ENCODE assay signal across 19 cellular contexts in genomic region chr10:11707936-11708335, GRCh38. TPM values are rescaled to one million over a fixed set of nuclear protein-coding genes. Genes with fewer than 3 reads are reported as not detected.
DNase-seq lines count a peak whose midpoint lies in the region; ATAC-seq, FAIRE-seq and TF ChIP-seq lines count a peak whose summit lies in the region.
"Had no signal": no experiment of that assay in that cellular context is flagged by ENCODE, and none has a peak within 500 bp of the region (broad histone marks: within the 10 kb centered on the region; RNA-seq: fewer than 3 reads in every experiment).

No MANE protein-coding gene starts in this region.

- H3K23ac ChIP-seq in trophoblast cell (ENCODE audit: low read length), result no peak overlapping the region

- H3K4me3 ChIP-seq in trophoblast cell (ENCODE audit: low read depth, low read length), result no peak overlapping the region
- H3K4me3 ChIP-seq: A549, BLaER1, HAP-1, SJCRH30 had no signal

- ATAC-seq in left lobe of liver, result peak; percentile 22
- no peak for ATAC-seq in stimulated activated naive CD8-positive, alpha-beta T cell treated with anti-CD3 and anti-CD28 coated beads, Interleukin-15, Interleukin-2, amounts not matched to agents 100 U/mL and 50 U/mL, for 24 hours
- ATAC-seq: A549 had no signal

- H3K14ac ChIP-seq in trophoblast cell (ENCODE audit: low read length), result no peak overlapping the region

- H3K9ac ChIP-seq in trophoblast cell (ENCODE audit: low read length), result no peak overlapping the region
- H3K9ac ChIP-seq: BLaER1 had no signal

- peak; percentile 65 for DNase-seq in CD1c-positive myeloid dendritic cell (ENCODE audit: extremely low spot score)
- DNase-seq in NCI-H69 (lab: John Stamatoyannopoulos, UW), result peak; percentile 29
- DNase-seq in left lobe of liver (ENCODE audit: low spot score), result no peak
- DNase-seq in trophoblast cell, result peak; percentile 45 to 63
- DNase-seq in D721Med (ENCODE audit: insufficient read length, low spot score), result no peak
- no peak for DNase-seq in stimulated activated naive CD8-positive, alpha-beta T cell treated with anti-CD3 and anti-CD28 coated beads, Interleukin-15, Interleukin-2, amounts not matched to agents 100 U/mL and 50 U/mL, for 24 hours
- DNase-seq in globus pallidus (ENCODE audit: low spot score), result no peak
- DNase-seq: CD8-positive, alpha-beta memory T cell; DND-41; IMR-90; Karpas-422; NCI-H1417 treated with DMSO at 0.1 percent for 48 hours; NCI-H187 treated with DMSO at 0.1 percent for 48 hours; NCI-H226; SJCRH30 had no signal

- H3K79me1 ChIP-seq in trophoblast cell (ENCODE audit: low read length), result no peaks in the 10 kb centered on the region

- H3K4me1 ChIP-seq in trophoblast cell (ENCODE audit: control insufficient read depth in 1 of 2, insufficient read depth in 2 of 2, low read length in 2 of 2), result peaks cover 7 to 10% of the 10 kb centered on the region in 2 experiments
- H3K4me1 ChIP-seq: A549, HAP-1, SJCRH30 had no signal

- no peaks in the 10 kb centered on the region for H3K27me3 ChIP-seq in trophoblast cell (ENCODE audit: insufficient read depth, low read length)
- H3K27me3 ChIP-seq: BLaER1, SJCRH30 had no signal

- H2BK120ac ChIP-seq in trophoblast cell (ENCODE audit: insufficient read depth, low read length, poor library complexity), result no peak overlapping the region

- H2BK12ac ChIP-seq in trophoblast cell (ENCODE audit: low read length), result peak overlapping the region; percentile 16

- no peak overlapping the region for H3K27ac ChIP-seq in trophoblast cell (ENCODE audit: low read depth, low read length)
- H3K27ac ChIP-seq: A549, BLaER1, SJCRH30 had no signal

- no peak overlapping the region for H2AK5ac ChIP-seq in trophoblast cell (ENCODE audit: low read length)

- FAIRE-seq in D721Med (lab: Jason Lieb, UNC), result no peak
- FAIRE-seq: A549, G401.6 had no signal

- no peak overlapping the region for H3K18ac ChIP-seq in trophoblast cell (ENCODE audit: low read length)

- no CpG with 5 or more reads among the region's 12 CpGs for WGBS in trophoblast cell (ENCODE audit: extremely low coverage, insufficient coverage, insufficient read length)

- no peak overlapping the region for H2BK5ac ChIP-seq in trophoblast cell (ENCODE audit: low read depth, low read length, poor library complexity)

- H3K4me2 ChIP-seq in trophoblast cell (ENCODE audit: low read length), result no peak overlapping the region
- H3K4me2 ChIP-seq: A549, BLaER1 had no signal

- no peak overlapping the region for H4K8ac ChIP-seq in trophoblast cell (ENCODE audit: low read depth, low read length)

- peaks cover 1% of the 10 kb centered on the region for H3K9me3 ChIP-seq in trophoblast cell (ENCODE audit: insufficient read depth, low read depth, low read length)
- H3K9me3 ChIP-seq: A549, BLaER1, HAP-1, SJCRH30 had no signal

- H3K4ac ChIP-seq in trophoblast cell (ENCODE audit: low read depth, low read length), result no peak overlapping the region

- no peak overlapping the region for H2AFZ ChIP-seq in trophoblast cell (ENCODE audit: insufficient read depth, low read length, poor library complexity)

- H4K12ac ChIP-seq in trophoblast cell (ENCODE audit: low read depth, low read length), result no peak overlapping the region

- no peaks in the 10 kb centered on the region for H3K36me3 ChIP-seq in trophoblast cell (ENCODE audit: control insufficient read depth in 1 of 2, insufficient read depth in 2 of 2, low read length in 2 of 2)
- H3K36me3 ChIP-seq: BLaER1, HAP-1, SJCRH30 had no signal

- no peak overlapping the region for H4K91ac ChIP-seq in trophoblast cell (ENCODE audit: low read depth, low read length)

- TF ChIP-seq CTCF in D721Med (IDR thresholded peaks at IDR 0.05; ENCODE audit: insufficient read depth, missing control alignments), result no peak

- H3K79me2 ChIP-seq in trophoblast cell (ENCODE audit: control insufficient read depth, insufficient read depth, low read length, poor library complexity), result no peaks in the 10 kb centered on the region

RNA-seq across cellular contexts. Expression of gene ECHDC3, which starts 34.2 kb away (rescaled TPM):
- total RNA-seq in left lobe of liver, result 137 TPM
- 2.5 and 2.8 TPM in 2 replicates for polyA plus RNA-seq in trophoblast cell (2013)
- total RNA-seq: SJCRH30 had no signal

Comparison
In these comparisons a context has a peak if more than half of its experiments do, and no peak if none do; other contexts are left out.
1. DNase-seq: peak in CD1c-positive myeloid dendritic cell (single experiment), NCI-H69 (single experiment) and trophoblast cell (2 of 2); none in left lobe of liver (single experiment), D721Med (single experiment), stimulated activated naive CD8-positive, alpha-beta T cell treated with anti-CD3 and anti-CD28 coated beads, Interleukin-15, Interleukin-2, amounts not matched to agents 100 U/mL and 50 U/mL, for 24 hours (single experiment) and globus pallidus (single experiment).